Comparison of ENCODE assay signal across 15 cellular contexts in the genomic region with DNA sequence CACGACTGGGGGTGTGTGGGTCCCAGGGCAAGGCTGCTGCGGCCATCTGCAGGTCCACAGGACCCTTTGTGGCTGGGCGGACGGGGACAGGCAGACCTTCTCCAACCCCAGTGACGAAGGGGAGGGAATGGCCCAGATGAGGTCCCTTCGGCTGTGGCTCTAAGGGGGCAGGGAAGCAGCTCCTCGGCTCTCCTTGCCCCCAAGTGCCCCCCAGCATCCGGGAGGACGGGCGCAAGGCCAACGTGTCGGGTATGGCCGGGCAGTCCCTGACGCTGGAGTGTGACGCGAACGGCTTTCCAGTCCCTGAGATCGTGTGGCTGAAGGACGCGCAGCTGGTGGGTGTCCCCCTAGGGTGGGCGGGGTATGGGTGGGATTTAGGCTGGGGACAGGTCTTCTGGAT.
A peak's percentile ranks its signal among the peaks of the same experiment; 100 is the strongest.
DNase-seq lines count a peak whose midpoint lies in the region; ATAC-seq and TF ChIP-seq lines count a peak whose summit lies in the region.
"Had no signal": no experiment of that assay in that cellular context is flagged by ENCODE, and none has a peak within 500 bp of the region (broad histone marks: within the 10 kb centered on the region; RNA-seq: fewer than 3 reads in every experiment).

No MANE protein-coding gene starts in this region.

- no peak for TF ChIP-seq POLR2A in spleen (IDR thresholded peaks at IDR 0.05)

- ATAC-seq in Right ventricle myocardium inferior = no peak
- ATAC-seq in Right ventricle myocardium superior (ENCODE audit: poor library complexity) = no peak

- H3K27me3 Mint-ChIP-seq in chondrocyte (ENCODE audit: low read depth) = peaks cover 18% of the 10 kb centered on the region
- H3K27me3 Mint-ChIP-seq: CD4-positive, alpha-beta memory T cell had no signal

- H3K27me3 ChIP-seq in NT2/D1 (ENCODE audit: insufficient read depth, insufficient read length) (no peaks in the 10 kb centered on the region), spleen (replicated peaks in 1 of 7) (peaks cover 0 to 60% (median 0%) of the 10 kb centered on the region in 7 donors)

- peak overlapping the region; percentile 1 for H3K9ac ChIP-seq in NT2/D1 (ENCODE audit: insufficient read length, low read depth)

- 75 to 85% (median 80%) methylated on average over 17 to 21 of the region's 21 CpGs for WGBS in spleen, 5 donors

- no peak overlapping the region for H3K4me3 ChIP-seq in NT2/D1 (ENCODE audit: insufficient read length, low read depth)
- H3K4me3 ChIP-seq in spleen = no peak overlapping the region
- H3K4me3 ChIP-seq: GM23338 had no signal

- peaks cover 23% of the 10 kb centered on the region for H3K4me1 ChIP-seq in NT2/D1 (ENCODE audit: insufficient read depth, insufficient read length)
- peaks cover 0 to 2% (median 0%) of the 10 kb centered on the region in 6 donors for H3K4me1 ChIP-seq in spleen

- H3K4me1 Mint-ChIP-seq in chondrocyte (ENCODE audit: low read depth) = no peaks in the 10 kb centered on the region
- H3K4me1 Mint-ChIP-seq: CD4-positive, alpha-beta memory T cell had no signal

- no peaks in the 10 kb centered on the region for H3K9me3 ChIP-seq in NT2/D1 (ENCODE audit: insufficient read depth, low read length)
- H3K9me3 ChIP-seq in spleen = no peaks in the 10 kb centered on the region

- H3K4me3 Mint-ChIP-seq in chondrocyte (ENCODE audit: unreplicated experiment) = no peak overlapping the region
- H3K4me3 Mint-ChIP-seq: CD4-positive, alpha-beta memory T cell; GM23338 had no signal

- no peaks in the 10 kb centered on the region for H3K36me3 Mint-ChIP-seq in chondrocyte (ENCODE audit: low read depth)
- H3K36me3 Mint-ChIP-seq: CD4-positive, alpha-beta memory T cell had no signal

- peak; percentile 40 for DNase-seq in Right ventricle myocardium inferior (ENCODE audit: missing footprints)
- no peak for DNase-seq in Right ventricle myocardium superior
- DNase-seq in NT2/D1 (ENCODE audit: low read depth, low spot score) = no peak
- peak; percentile 88 for DNase-seq in chondrocyte (ENCODE audit: low spot score)
- peak; percentile 76 for DNase-seq in spleen
- DNase-seq in NOMO-1 (lab: John Stamatoyannopoulos, UW; ENCODE audit: unreplicated experiment in 2 of 2) = no peak
- DNase-seq in cerebellar cortex (ENCODE audit: low spot score) = no peak
- DNase-seq: C1 segment of cervical spinal cord; Calu3; CD4-positive, alpha-beta memory T cell; COR-L47; DMS79 treated with DMSO at 0.1 percent for 48 hours; GF-D8; HCEC 1CT had no signal

- no peak overlapping the region for H3K27ac Mint-ChIP-seq in chondrocyte (ENCODE audit: unreplicated experiment)
- H3K27ac Mint-ChIP-seq: CD4-positive, alpha-beta memory T cell; GM23338 had no signal

- intact Hi-C loops in Right ventricle myocardium inferior (cut with DNase I) (no loop called here), Right ventricle myocardium superior (cut with DNase I) (loop anchor here (10.0 kb wide), 2 partner anchors 84 to 214 kb away; a partner anchor contains a TSS), spleen (cut with DNase I; ENCODE audit: low total_unique reads) (loop anchor here (10.0 kb wide), 2 partner anchors 104 to 234 kb away; no protein-coding TSS in a partner anchor)

- H3K9me3 Mint-ChIP-seq in chondrocyte (ENCODE audit: low read depth) = no peaks in the 10 kb centered on the region
- H3K9me3 Mint-ChIP-seq: CD4-positive, alpha-beta memory T cell; GM23338 had no signal

- no peaks in the 10 kb centered on the region for H3K36me3 ChIP-seq in NT2/D1 (ENCODE audit: insufficient read depth, insufficient read length, low read length)
- no peaks in the 10 kb centered on the region for H3K36me3 ChIP-seq in spleen

- TF ChIP-seq CTCF in chondrocyte (IDR thresholded peaks at IDR 0.05) (no peak), spleen (IDR thresholded peaks at IDR 0.05 in 8 of 11, conservative IDR thresholded peaks at IDR 0.05 in 3 of 11) (no peak)

- H3K27ac ChIP-seq in spleen = no peak overlapping the region

Comparison
In these comparisons a context has a peak if more than half of its experiments do, and no peak if none do; other contexts are left out.
1. DNase-seq: peak in Right ventricle myocardium inferior (single experiment), chondrocyte (single experiment) and spleen (single experiment); none in Right ventricle myocardium superior (single experiment), NT2/D1 (single experiment), NOMO-1 (0 of 2) and cerebellar cortex (single experiment).